Comparison of ENCODE assay signal across 33 cellular contexts in genomic region chr5:135150767-135151166, GRCh38.
"Had no signal": no experiment of that assay in that cellular context is flagged by ENCODE, and none has a peak within 500 bp of the region (broad histone marks: within the 10 kb centered on the region; RNA-seq: fewer than 3 reads in every experiment).

No MANE protein-coding gene starts in this region.

- ATAC-seq: esophagus mucosa; heart left ventricle; left colon; natural killer cell; stimulated activated naive B cell treated with anti-CD40 and anti-IgM and Interleukin-4, amounts not matched to agents 10 μg/mL and 1 μg/mL and 100 μg/mL, for 72 hours had no signal

- H3K4me1 Mint-ChIP-seq: activated CD4-positive, alpha-beta T cell treated with anti-CD3 and anti-CD28 coated beads, Interleukin-2, amount 10 ng/mL, durations not matched to agents 24 days and 14 days; activated naive CD4-positive, alpha-beta T cell treated with anti-CD3 and anti-CD28 coated beads, Interleukin-2, amount 10 ng/mL, durations not matched to agents 7 days and 5 days; activated naive CD8-positive, alpha-beta T cell treated with anti-CD3 and anti-CD28 coated beads, Interleukin-2, amount 10 ng/mL, durations not matched to agents 7 days and 5 days; immature natural killer cell; natural killer cell; stimulated activated naive B cell treated with anti-CD40 and anti-IgM and Interleukin-4, amounts not matched to agents 10 μg/mL and 1 μg/mL and 100 μg/mL, for 72 hours had no signal

- H3K36me3 Mint-ChIP-seq: activated CD4-positive, alpha-beta memory T cell treated with anti-CD3 and anti-CD28 coated beads for 36 hours; activated naive CD4-positive, alpha-beta T cell treated with anti-CD3 and anti-CD28 coated beads, Interleukin-2, amount 10 ng/mL, durations not matched to agents 7 days and 5 days; immature natural killer cell; natural killer cell; stimulated activated naive B cell treated with anti-CD40 and anti-IgM and Interleukin-4, amounts not matched to agents 10 μg/mL and 1 μg/mL and 100 μg/mL, for 72 hours had no signal

- H3K9me3 Mint-ChIP-seq: activated CD4-positive, alpha-beta memory T cell treated with anti-CD3 and anti-CD28 coated beads for 36 hours; natural killer cell had no signal

- H3K27ac Mint-ChIP-seq: activated CD4-positive, alpha-beta memory T cell treated with anti-CD3 and anti-CD28 coated beads for 36 hours; activated CD4-positive, alpha-beta T cell treated with anti-CD3 and anti-CD28 coated beads, Interleukin-2, amount 10 ng/mL, durations not matched to agents 24 days and 14 days; activated naive CD4-positive, alpha-beta T cell treated with anti-CD3 and anti-CD28 coated beads, Interleukin-2, amount 10 ng/mL, durations not matched to agents 7 days and 5 days; activated naive CD8-positive, alpha-beta T cell treated with anti-CD3 and anti-CD28 coated beads, Interleukin-2, amount 10 ng/mL, durations not matched to agents 7 days and 5 days; activated T-cell treated with anti-CD3 and anti-CD28 coated beads, Interleukin-2, amount 50 U/mL, for 24 hours; immature natural killer cell; natural killer cell; progenitor cell of endocrine pancreas; stimulated activated naive B cell treated with anti-CD40 and anti-IgM and Interleukin-4, amounts not matched to agents 10 μg/mL and 1 μg/mL and 100 μg/mL, for 72 hours; T-helper 1 cell treated with Interleukin-12 subunit alpha and Interleukin-12 subunit beta and Interleukin-4 antibody, amounts not matched to agents 30 μg/mL and 1 μg/mL, for 36 hours had no signal

- H3K36me3 ChIP-seq: brain microvascular endothelial cell, heart left ventricle, ovary, stomach, suprapubic skin, tibial artery had no signal

- H3K4me3 ChIP-seq: heart left ventricle, ovary, smooth muscle cell, stomach, suprapubic skin, tibial artery had no signal

- FAIRE-seq: astrocyte, kidney had no signal

- H3K4me2 ChIP-seq: smooth muscle cell had no signal

- H3K27ac ChIP-seq: brain microvascular endothelial cell, heart left ventricle, ovary, stomach, suprapubic skin, tibial artery had no signal

- H3K4me3 Mint-ChIP-seq: activated CD4-positive, alpha-beta memory T cell treated with anti-CD3 and anti-CD28 coated beads for 36 hours; activated CD4-positive, alpha-beta T cell treated with anti-CD3 and anti-CD28 coated beads, Interleukin-2, amount 10 ng/mL, durations not matched to agents 24 days and 14 days; activated naive CD4-positive, alpha-beta T cell treated with anti-CD3 and anti-CD28 coated beads, Interleukin-2, amount 10 ng/mL, durations not matched to agents 7 days and 5 days; activated naive CD8-positive, alpha-beta T cell treated with anti-CD3 and anti-CD28 coated beads, Interleukin-2, amount 10 ng/mL, durations not matched to agents 7 days and 5 days; activated T-cell treated with anti-CD3 and anti-CD28 coated beads, Interleukin-2, amount 50 U/mL, for 24 hours; immature natural killer cell; natural killer cell; stimulated activated naive B cell treated with anti-CD40 and anti-IgM and Interleukin-4, amounts not matched to agents 10 μg/mL and 1 μg/mL and 100 μg/mL, for 72 hours; T-helper 1 cell treated with Interleukin-12 subunit alpha and Interleukin-12 subunit beta and Interleukin-4 antibody, amounts not matched to agents 30 μg/mL and 1 μg/mL, for 36 hours had no signal

- H3K27me3 ChIP-seq: brain microvascular endothelial cell, ovary, stomach, suprapubic skin, tibial artery had no signal

- H3K9me3 ChIP-seq: heart left ventricle, ovary, stomach, suprapubic skin, tibial artery had no signal

- H3K4me1 ChIP-seq: heart left ventricle, stomach, suprapubic skin, tibial artery had no signal

- DNase-seq: activated CD4-positive, alpha-beta memory T cell treated with anti-CD3 and anti-CD28 coated beads for 36 hours; activated CD4-positive, alpha-beta T cell treated with anti-CD3 and anti-CD28 coated beads, Interleukin-2, amount 10 ng/mL, durations not matched to agents 24 days and 14 days; activated CD4-positive, CD25-positive, alpha-beta regulatory T cell treated with anti-CD3 and anti-CD28 coated beads, Interleukin-2, amount 50 U/mL, for 72 hours; activated CD8-positive, alpha-beta memory T cell treated with anti-CD3 and anti-CD28 coated beads, Interleukin-2, amount 50 U/mL, for 48 hours; activated gamma-delta T cell; activated naive CD4-positive, alpha-beta T cell treated with anti-CD3 and anti-CD28 coated beads, Interleukin-2, amount 10 ng/mL, durations not matched to agents 7 days and 5 days; activated naive CD8-positive, alpha-beta T cell treated with anti-CD3 and anti-CD28 coated beads, Interleukin-2, amount 10 ng/mL, durations not matched to agents 7 days and 5 days; activated T-cell treated with anti-CD3 and anti-CD28 coated beads, Interleukin-2, amount 50 U/mL, for 24 hours; amniotic stem cell; brain microvascular endothelial cell; caudate nucleus; cortex of kidney; foreskin fibroblast; heart left ventricle; hypothalamus; immature natural killer cell; kidney; left colon; mammary epithelial cell; natural killer cell; ovary; retina; stimulated activated CD4-positive, alpha-beta T cell treated with anti-CD3 and anti-CD28 coated beads, Interleukin-1b, Interleukin-23, amount 100 ng/mL, for 48 hours; stimulated activated naive B cell treated with anti-CD40 and anti-IgM and Interleukin-4, amounts not matched to agents 10 μg/mL and 1 μg/mL and 100 μg/mL, for 72 hours; stomach; T-helper 9 cell had no signal
